1 cellular context compared by ENCODE assay signal in the genomic region with DNA sequence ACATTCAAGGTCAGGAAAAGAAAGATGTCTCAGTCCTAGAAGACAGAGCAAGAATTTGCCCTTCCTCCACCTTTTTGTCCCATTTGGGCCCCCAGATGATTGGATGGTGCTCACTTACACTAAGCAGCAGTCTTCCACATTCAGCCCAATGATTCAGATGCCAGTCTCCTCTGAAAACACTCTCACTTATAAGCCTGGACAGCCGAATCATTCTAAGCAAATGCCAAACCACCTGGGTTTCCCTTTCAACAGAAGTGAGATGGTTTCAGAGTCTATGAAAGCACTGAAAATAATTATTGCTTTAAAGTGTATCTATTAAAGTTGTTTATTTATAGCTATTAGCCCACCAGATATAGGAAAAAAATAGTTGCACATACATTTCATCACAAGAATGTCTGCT.
TF ChIP-seq lines count a peak whose summit lies in the region.

No MANE protein-coding gene starts in this region.

TF ChIP-seq in H1, 55 proteins besides CTCF, POLR2A, EP300 and RAD21 (continued from another document):
- no peak for TF ChIP-seq SIX5 (IDR thresholded peaks at IDR 0.05; ENCODE audit: low read depth, low read length)
- TF ChIP-seq YY1 (IDR thresholded peaks at IDR 0.05; ENCODE audit: low read depth, low read length): no peak
- no peak for TF ChIP-seq PHF8 (conservative IDR thresholded peaks at IDR 0.05; ENCODE audit: low read depth, low read length)
- no peak for TF ChIP-seq ASH2L (IDR thresholded peaks at IDR 0.05; ENCODE audit: low read length)
- TF ChIP-seq CTBP2 (IDR thresholded peaks at IDR 0.05; ENCODE audit: borderline replicate concordance, insufficient read depth, insufficient read length, low read length): no peak
- TF ChIP-seq EGR1 (IDR thresholded peaks at IDR 0.05; ENCODE audit: borderline replicate concordance, low read depth, low read length): no peak
- TF ChIP-seq TAF1 (IDR thresholded peaks at IDR 0.05; ENCODE audit: low read depth, low read length): no peak
- TF ChIP-seq CBX8 (IDR thresholded peaks at IDR 0.05; ENCODE audit: borderline replicate concordance, low read depth, low read length): no peak
- no peak for TF ChIP-seq RNF2 (IDR thresholded peaks at IDR 0.05; ENCODE audit: borderline replicate concordance, low read depth, low read length, missing control alignments, poor library complexity, severe bottlenecking)
- no peak for TF ChIP-seq BCL11A (IDR thresholded peaks at IDR 0.05; ENCODE audit: low read depth in 2 of 2, low read length in 2 of 2)
